Comparison of ENCODE assay signal across 1 cellular context in the genomic region with DNA sequence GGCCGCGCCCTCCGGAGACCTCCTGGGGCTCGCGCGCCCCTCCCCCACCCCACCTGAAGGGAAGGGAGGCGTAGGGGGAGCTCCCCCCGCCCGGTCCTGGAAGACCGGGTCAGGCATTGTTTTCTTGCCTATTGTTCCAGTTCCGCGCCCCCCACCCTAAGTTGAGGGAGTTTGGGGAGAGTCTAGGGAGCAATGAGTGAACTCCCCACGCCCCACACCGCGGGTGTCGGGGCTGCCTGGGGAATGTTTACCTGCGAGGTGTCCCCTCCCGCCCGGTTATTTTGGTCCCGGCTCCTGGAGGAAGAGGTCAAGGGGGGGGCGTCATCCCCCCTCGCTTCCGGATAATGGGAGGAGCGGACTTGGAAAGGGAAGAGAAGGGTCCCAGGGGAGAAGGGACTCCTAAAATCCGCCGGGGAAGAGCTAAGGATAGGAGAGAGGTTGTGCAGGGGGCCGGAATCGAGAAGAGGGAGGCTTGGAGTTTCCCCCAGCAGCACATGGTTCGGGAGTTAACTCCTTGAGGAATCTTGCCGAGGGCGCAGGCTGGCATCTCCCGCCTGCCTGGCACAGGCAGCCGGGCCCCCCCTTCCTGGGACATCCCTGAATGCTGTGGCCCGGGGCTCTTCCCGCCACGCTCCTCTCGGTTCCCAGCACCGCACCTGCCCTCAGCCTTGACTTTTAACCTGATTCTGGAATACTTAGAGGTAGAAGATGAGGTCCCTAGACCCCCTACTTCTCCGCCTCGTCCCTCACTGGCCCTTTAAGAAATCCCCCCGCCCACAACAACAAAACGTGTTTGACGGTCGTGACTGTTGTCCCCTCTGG.
TF ChIP-seq lines count a peak whose summit lies in the region.

No MANE protein-coding gene starts in this region.

TF ChIP-seq in SK-N-SH, 30 proteins besides CTCF, POLR2A, EP300 and RAD21 (continued from another document):
- TF ChIP-seq, protein P1, sequence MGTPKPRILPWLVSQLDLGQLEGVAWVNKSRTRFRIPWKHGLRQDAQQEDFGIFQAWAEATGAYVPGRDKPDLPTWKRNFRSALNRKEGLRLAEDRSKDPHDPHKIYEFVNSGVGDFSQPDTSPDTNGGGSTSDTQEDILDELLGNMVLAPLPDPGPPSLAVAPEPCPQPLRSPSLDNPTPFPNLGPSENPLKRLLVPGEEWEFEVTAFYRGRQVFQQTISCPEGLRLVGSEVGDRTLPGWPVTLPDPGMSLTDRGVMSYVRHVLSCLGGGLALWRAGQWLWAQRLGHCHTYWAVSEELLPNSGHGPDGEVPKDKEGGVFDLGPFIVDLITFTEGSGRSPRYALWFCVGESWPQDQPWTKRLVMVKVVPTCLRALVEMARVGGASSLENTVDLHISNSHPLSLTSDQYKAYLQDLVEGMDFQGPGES (IDR thresholded peaks at IDR 0.05; ENCODE audit: low read depth, low read length): no peak
- TF ChIP-seq, protein P2, sequence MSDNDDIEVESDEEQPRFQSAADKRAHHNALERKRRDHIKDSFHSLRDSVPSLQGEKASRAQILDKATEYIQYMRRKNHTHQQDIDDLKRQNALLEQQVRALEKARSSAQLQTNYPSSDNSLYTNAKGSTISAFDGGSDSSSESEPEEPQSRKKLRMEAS (IDR thresholded peaks at IDR 0.05; ENCODE audit: low read depth): peak; percentile 66
- TF ChIP-seq YY1 (IDR thresholded peaks at IDR 0.05; ENCODE audit: low read depth) (0 out of 2 replicates have a peak, but pooled peaks have one; percentile 9), GATA2 (CRISPR knock-in tag; IDR thresholded peaks at IDR 0.05) (no peak), POLR2AphosphoS5 (IDR thresholded peaks at IDR 0.05; ENCODE audit: low read depth, low read length) (no peak), NRF1 (IDR thresholded peaks at IDR 0.05; ENCODE audit: low read depth, low read length) (no peak), FOXJ3 (CRISPR knock-in tag; IDR thresholded peaks at IDR 0.05) (no peak), NFIC (IDR thresholded peaks at IDR 0.05; ENCODE audit: borderline replicate concordance) (no peak), MXI1 (IDR thresholded peaks at IDR 0.05; ENCODE audit: low read depth, low read length) (peak; percentile 82), FOXM1 (IDR thresholded peaks at IDR 0.05; ENCODE audit: low read depth) (no peak), GABPA (IDR thresholded peaks at IDR 0.05; ENCODE audit: low read depth) (peak; percentile 3; the same call in 1 of the 2 replicates), TAF1 (IDR thresholded peaks at IDR 0.05; ENCODE audit: borderline replicate concordance, low read depth, low read length) (0 out of 2 replicates have a peak, but pooled peaks have one; percentile 17), FOSL2 (IDR thresholded peaks at IDR 0.05; ENCODE audit: borderline replicate concordance, low read depth) (no peak), RCOR1 (IDR thresholded peaks at IDR 0.05; ENCODE audit: low read length) (no peak), MEF2A (IDR thresholded peaks at IDR 0.05; ENCODE audit: borderline replicate concordance, low read depth) (no peak), SMC3 (IDR thresholded peaks at IDR 0.05; ENCODE audit: low read depth, low read length) (no peak), EZH2phosphoT487 (IDR thresholded peaks at IDR 0.05; ENCODE audit: borderline replicate concordance, low read depth) (no peak), ELF1 (IDR thresholded peaks at IDR 0.05) (no peak), RFX5 (IDR thresholded peaks at IDR 0.05; ENCODE audit: low read length) (no peak)
- TF ChIP-seq, protein P3, sequence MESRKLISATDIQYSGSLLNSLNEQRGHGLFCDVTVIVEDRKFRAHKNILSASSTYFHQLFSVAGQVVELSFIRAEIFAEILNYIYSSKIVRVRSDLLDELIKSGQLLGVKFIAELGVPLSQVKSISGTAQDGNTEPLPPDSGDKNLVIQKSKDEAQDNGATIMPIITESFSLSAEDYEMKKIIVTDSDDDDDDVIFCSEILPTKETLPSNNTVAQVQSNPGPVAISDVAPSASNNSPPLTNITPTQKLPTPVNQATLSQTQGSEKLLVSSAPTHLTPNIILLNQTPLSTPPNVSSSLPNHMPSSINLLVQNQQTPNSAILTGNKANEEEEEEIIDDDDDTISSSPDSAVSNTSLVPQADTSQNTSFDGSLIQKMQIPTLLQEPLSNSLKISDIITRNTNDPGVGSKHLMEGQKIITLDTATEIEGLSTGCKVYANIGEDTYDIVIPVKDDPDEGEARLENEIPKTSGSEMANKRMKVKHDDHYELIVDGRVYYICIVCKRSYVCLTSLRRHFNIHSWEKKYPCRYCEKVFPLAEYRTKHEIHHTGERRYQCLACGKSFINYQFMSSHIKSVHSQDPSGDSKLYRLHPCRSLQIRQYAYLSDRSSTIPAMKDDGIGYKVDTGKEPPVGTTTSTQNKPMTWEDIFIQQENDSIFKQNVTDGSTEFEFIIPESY (IDR thresholded peaks at IDR 0.05; ENCODE audit: borderline replicate concordance, low read depth): no peak
- TF ChIP-seq, protein P4, sequence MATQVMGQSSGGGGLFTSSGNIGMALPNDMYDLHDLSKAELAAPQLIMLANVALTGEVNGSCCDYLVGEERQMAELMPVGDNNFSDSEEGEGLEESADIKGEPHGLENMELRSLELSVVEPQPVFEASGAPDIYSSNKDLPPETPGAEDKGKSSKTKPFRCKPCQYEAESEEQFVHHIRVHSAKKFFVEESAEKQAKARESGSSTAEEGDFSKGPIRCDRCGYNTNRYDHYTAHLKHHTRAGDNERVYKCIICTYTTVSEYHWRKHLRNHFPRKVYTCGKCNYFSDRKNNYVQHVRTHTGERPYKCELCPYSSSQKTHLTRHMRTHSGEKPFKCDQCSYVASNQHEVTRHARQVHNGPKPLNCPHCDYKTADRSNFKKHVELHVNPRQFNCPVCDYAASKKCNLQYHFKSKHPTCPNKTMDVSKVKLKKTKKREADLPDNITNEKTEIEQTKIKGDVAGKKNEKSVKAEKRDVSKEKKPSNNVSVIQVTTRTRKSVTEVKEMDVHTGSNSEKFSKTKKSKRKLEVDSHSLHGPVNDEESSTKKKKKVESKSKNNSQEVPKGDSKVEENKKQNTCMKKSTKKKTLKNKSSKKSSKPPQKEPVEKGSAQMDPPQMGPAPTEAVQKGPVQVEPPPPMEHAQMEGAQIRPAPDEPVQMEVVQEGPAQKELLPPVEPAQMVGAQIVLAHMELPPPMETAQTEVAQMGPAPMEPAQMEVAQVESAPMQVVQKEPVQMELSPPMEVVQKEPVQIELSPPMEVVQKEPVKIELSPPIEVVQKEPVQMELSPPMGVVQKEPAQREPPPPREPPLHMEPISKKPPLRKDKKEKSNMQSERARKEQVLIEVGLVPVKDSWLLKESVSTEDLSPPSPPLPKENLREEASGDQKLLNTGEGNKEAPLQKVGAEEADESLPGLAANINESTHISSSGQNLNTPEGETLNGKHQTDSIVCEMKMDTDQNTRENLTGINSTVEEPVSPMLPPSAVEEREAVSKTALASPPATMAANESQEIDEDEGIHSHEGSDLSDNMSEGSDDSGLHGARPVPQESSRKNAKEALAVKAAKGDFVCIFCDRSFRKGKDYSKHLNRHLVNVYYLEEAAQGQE (IDR thresholded peaks at IDR 0.05; ENCODE audit: low read depth, low read length): no peak
